ENCODE assay signal across 9 cellular contexts in the genomic region with DNA sequence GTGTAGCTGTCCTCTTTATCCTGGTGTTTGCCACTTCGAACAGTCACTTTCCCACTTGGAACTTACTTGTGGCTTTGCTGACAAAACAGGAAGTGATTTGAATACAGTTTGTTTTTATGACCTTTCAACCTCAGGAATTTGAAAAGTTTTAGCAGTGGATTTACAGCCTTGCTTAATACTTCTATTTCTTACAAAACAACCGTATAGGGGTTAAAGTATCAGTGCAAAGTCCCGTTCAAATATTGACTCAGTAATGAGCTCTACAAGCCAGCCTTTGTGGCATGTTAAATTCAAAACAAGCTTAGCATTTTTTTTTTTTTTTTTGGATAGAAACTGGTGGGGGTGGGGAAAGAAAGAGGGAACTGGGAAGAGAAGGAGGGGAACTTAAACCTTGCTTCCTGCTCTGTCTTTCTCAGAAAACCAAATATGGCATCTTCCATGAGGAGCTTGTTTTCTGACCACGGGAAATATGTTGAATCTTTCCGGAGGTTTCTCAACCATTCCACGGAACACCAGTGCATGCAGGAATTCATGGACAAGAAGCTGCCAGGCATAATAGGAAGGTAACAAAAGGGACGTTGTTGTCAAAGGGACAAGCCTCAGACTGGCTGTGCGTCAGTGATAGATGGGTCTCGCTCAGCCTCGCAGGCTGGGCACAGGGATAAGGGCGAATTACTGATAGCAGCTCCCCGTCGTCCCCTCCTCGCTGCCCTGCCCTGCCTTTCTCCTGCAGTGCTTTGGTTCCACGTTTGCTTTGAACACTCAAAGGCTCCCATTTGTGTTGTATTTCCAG. TPM values are rescaled to one million over a fixed set of nuclear protein-coding genes. Genes with fewer than 3 reads are reported as not detected.
DNase-seq lines count a peak whose midpoint lies in the region; ATAC-seq and TF ChIP-seq lines count a peak whose summit lies in the region.
"Had no signal": no experiment of that assay in that cellular context is flagged by ENCODE, and none has a peak within 500 bp of the region (broad histone marks: within the 10 kb centered on the region; RNA-seq: fewer than 3 reads in every experiment).

A gene (plus strand): TSS at position 408 of the 793 bp plus-strand sequence. CDS start 19 bp downstream, at position 427.

- no peaks in the 10 kb centered on the region for H3K9me2 ChIP-seq in MM.1S (replicated peaks; ENCODE audit: insufficient read depth, low read length)

- POLR2A ChIA-PET in naive thymus-derived CD8-positive, alpha-beta T cell (lab: Charles Lee): no interaction called here

- H3K4me2 ChIP-seq in MM.1S (ENCODE audit: low read depth, low read length): no peak within 1 kb of the TSS

- H3K4me3 ChIP-seq in HUES48 (ENCODE audit: low read depth, low read length) (peak within 1 kb of the TSS; percentile 55), right atrium auricular region (peak within 1 kb of the TSS; percentile 35 to 54), MM.1S (ENCODE audit: low read length) (no peak within 1 kb of the TSS)

- H2AFZ ChIP-seq in MM.1S (ENCODE audit: low read length): no peak within 1 kb of the TSS

- H3K9me3 ChIP-seq in HUES48 (ENCODE audit: control insufficient read depth, insufficient read depth, low read length): no peaks in the 10 kb centered on the region
- H3K9me3 ChIP-seq in right atrium auricular region: no peaks in the 10 kb centered on the region
- no peaks in the 10 kb centered on the region for H3K9me3 ChIP-seq in MM.1S (replicated peaks; ENCODE audit: insufficient read depth, low read length)

- H3K4me1 ChIP-seq in HUES48 (ENCODE audit: control insufficient read depth, insufficient read depth, low read length): peaks cover 19% of the 10 kb centered on the region
- peaks cover 0 to 10% of the 10 kb centered on the region in 2 donors for H3K4me1 ChIP-seq in right atrium auricular region
- H3K4me1 ChIP-seq in MM.1S (ENCODE audit: low read length): no peaks in the 10 kb centered on the region

- H3K27ac ChIP-seq in HUES48 (ENCODE audit: low read depth, low read length) (peak within 1 kb of the TSS; percentile 86), right atrium auricular region (peak within 1 kb of the TSS; percentile 78 to 81), MM.1S (ENCODE audit: low read length) (no peak within 1 kb of the TSS)

- no peaks in the 10 kb centered on the region for H4K20me1 ChIP-seq in MM.1S (ENCODE audit: insufficient read depth, low read length)

- H3K36me3 Mint-ChIP-seq in naive thymus-derived CD8-positive, alpha-beta T cell: peaks cover 0 to 5% (median 0%) of the 10 kb centered on the region in 3 donors
- H3K36me3 Mint-ChIP-seq: CD4-positive, CD25-positive, alpha-beta regulatory T cell had no signal

- H3K9ac ChIP-seq in HUES48 (ENCODE audit: low read depth, low read length) (peak within 1 kb of the TSS; percentile 49), MM.1S (ENCODE audit: low read length) (no peak within 1 kb of the TSS)

- TF ChIP-seq CTCF in right atrium auricular region (IDR thresholded peaks at IDR 0.05): no peak
- TF ChIP-seq CTCF in MM.1S (IDR thresholded peaks at IDR 0.05; ENCODE audit: low read length): no peak

- H3K9me3 Mint-ChIP-seq in naive thymus-derived CD8-positive, alpha-beta T cell: peaks cover 0 to 7% (median 0%) of the 10 kb centered on the region in 9 donors

- no peaks in the 10 kb centered on the region for H3K27me3 ChIP-seq in HUES48 (ENCODE audit: control insufficient read depth, insufficient read depth, low read length)
- H3K27me3 ChIP-seq in right atrium auricular region: no peaks in the 10 kb centered on the region
- no peaks in the 10 kb centered on the region for H3K27me3 ChIP-seq in MM.1S (replicated peaks; ENCODE audit: insufficient read depth, low read length)

- no peaks in the 10 kb centered on the region for H3K36me3 ChIP-seq in HUES48 (ENCODE audit: control insufficient read depth, insufficient read depth, low read length)
- no peaks in the 10 kb centered on the region for H3K36me3 ChIP-seq in right atrium auricular region
- no peaks in the 10 kb centered on the region for H3K36me3 ChIP-seq in MM.1S (replicated peaks; ENCODE audit: insufficient read depth, low read length)

- no peaks in the 10 kb centered on the region for H3K79me2 ChIP-seq in MM.1S (ENCODE audit: low read length)

- peaks cover 1 to 13% (median 7%) of the 10 kb centered on the region in 5 donors for H3K27me3 Mint-ChIP-seq in naive thymus-derived CD8-positive, alpha-beta T cell
- H3K27me3 Mint-ChIP-seq: CD4-positive, CD25-positive, alpha-beta regulatory T cell had no signal

- no peak for ATAC-seq in naive thymus-derived CD8-positive, alpha-beta T cell
- ATAC-seq in GM21825 (IDR thresholded peaks at IDR 0.05; ENCODE audit: unreplicated experiment): no peak

- H3K4me1 Mint-ChIP-seq in naive thymus-derived CD8-positive, alpha-beta T cell: no peaks in the 10 kb centered on the region
- H3K4me1 Mint-ChIP-seq: CD4-positive, CD25-positive, alpha-beta regulatory T cell had no signal

- no peaks in the 10 kb centered on the region for H3F3A ChIP-seq in MM.1S (ENCODE audit: insufficient read depth, low read length)

- H3K27ac Mint-ChIP-seq in naive thymus-derived CD8-positive, alpha-beta T cell: peak within 1 kb of the TSS in 1 of 10 donors; percentile 18
- H3K27ac Mint-ChIP-seq: CD4-positive, CD25-positive, alpha-beta regulatory T cell had no signal

- peak within 1 kb of the TSS in 1 of 10 donors; percentile 26 for H3K4me3 Mint-ChIP-seq in naive thymus-derived CD8-positive, alpha-beta T cell
- H3K4me3 Mint-ChIP-seq: CD4-positive, CD25-positive, alpha-beta regulatory T cell had no signal

- DNase-seq in A172 (ENCODE audit: low spot score) (peak; percentile 82), anterior cingulate cortex (lab: John Stamatoyannopoulos, UW) (peak in 52 of 58 donors; percentile 2 to 73 (median 36)), right atrium auricular region (ENCODE audit: low spot score) (peak; percentile 73), putamen (ENCODE audit: low spot score) (peak; percentile 42), MM.1S (no peak)
- DNase-seq in naive thymus-derived CD8-positive, alpha-beta T cell: no peak
- DNase-seq: CD4-positive, CD25-positive, alpha-beta regulatory T cell had no signal

RNA-seq across cellular contexts. Expression of the gene that starts here (rescaled TPM):
- total RNA-seq in A172 (2014; rRNA removed; shearing (Covaris generic)): 22.6 and 32.8 TPM in 2 replicates
- total RNA-seq in right atrium auricular region: 10 to 100 TPM in 1 of 2 donors, 1 to 10 TPM in 1; 8.0 to 10.5 TPM
- total RNA-seq in naive thymus-derived CD8-positive, alpha-beta T cell: under 1 TPM; 0.11 to 0.34 TPM
- under 1 TPM in 1 of 3 donors, not detected in 2; 0.46 TPM for polyA plus RNA-seq in naive thymus-derived CD8-positive, alpha-beta T cell
- total RNA-seq: CD4-positive, CD25-positive, alpha-beta regulatory T cell had no signal
- polyA plus RNA-seq: CD4-positive, CD25-positive, alpha-beta regulatory T cell had no signal

Comparison
In these comparisons a context has a peak if more than half of its experiments do, and no peak if none do; other contexts are left out.
1. RNA of the gene that starts here (total RNA-seq): 22.6 to 32.8 TPM in A172 and 8.0 to 10.5 TPM in right atrium auricular region; 0.11 to 0.34 TPM in naive thymus-derived CD8-positive, alpha-beta T cell; every median in the first group is over 4 times any median in the second.
2. DNase-seq: peak in A172 (single experiment), anterior cingulate cortex (52 of 58), right atrium auricular region (single experiment) and putamen (single experiment); none in naive thymus-derived CD8-positive, alpha-beta T cell (0 of 10) and MM.1S (single experiment).